In genomic region chr11:47354913-47355282, GRCh38 we compare ENCODE assay signal across 11 cellular contexts. TPM values are rescaled to one million over a fixed set of nuclear protein-coding genes. Genes with fewer than 3 reads are reported as not detected.
DNase-seq lines count a peak whose midpoint lies in the region; ATAC-seq and TF ChIP-seq lines count a peak whose summit lies in the region.
"Had no signal": no experiment of that assay in that cellular context is flagged by ENCODE, and none has a peak within 500 bp of the region (broad histone marks: within the 10 kb centered on the region; RNA-seq: fewer than 3 reads in every experiment).

No MANE protein-coding gene starts in this region.

- no peaks in the 10 kb centered on the region for H3K27me3 ChIP-seq in foreskin keratinocyte
- H3K27me3 ChIP-seq in neural progenitor cell, result no peaks in the 10 kb centered on the region

- H2AFZ ChIP-seq in neural progenitor cell (replicated peaks), result peak overlapping the region; percentile 95

- POLR2A ChIA-PET in RWPE1 (lab: Yijun Ruan, JAX; ENCODE audit: low non-redundant PET), result no interaction called here

- H3K4me1 ChIP-seq in foreskin keratinocyte (no peaks in the 10 kb centered on the region), neural progenitor cell (peaks cover 3% of the 10 kb centered on the region)

- DNase-seq in RWPE1 (ENCODE audit: low spot score) (no peak), foreskin keratinocyte (no peak), neural progenitor cell (ENCODE audit: low spot score) (no peak), CD14-positive monocyte (ENCODE audit: low spot score) (no peak), amygdala (lab: John Stamatoyannopoulos, UW) (no peak)
- DNase-seq in effector CD8-positive, alpha-beta T cell (lab: John Stamatoyannopoulos, UW), result no peak

- H4K20me1 ChIP-seq in neural progenitor cell (ENCODE audit: low read depth), result no peaks in the 10 kb centered on the region

- no peak overlapping the region for H3K27ac Mint-ChIP-seq in neural progenitor cell
- H3K27ac Mint-ChIP-seq in CD14-positive monocyte, result peak overlapping the region in 1 of 7 donors; percentile 72
- H3K27ac Mint-ChIP-seq: activated T-helper 17 cell treated with anti-CD3 and anti-CD28 coated beads, Interleukin-2, amount 50 U/mL, for 72 hours; T-helper 2 cell treated with Interferon-gamma antibody and Interleukin-4, amounts not matched to agents 5 μg/mL and 100 μg/mL, for 36 hours had no signal

- peak overlapping the region; percentile 55 for H3K4me3 ChIP-seq in neural progenitor cell

- H3K79me2 ChIP-seq in neural progenitor cell (ENCODE audit: low read depth), result no peaks in the 10 kb centered on the region

- peak overlapping the region; percentile 89 for H3K4me2 ChIP-seq in neural progenitor cell

- H3K9me3 ChIP-seq in neural progenitor cell (ENCODE audit: low read depth), result no peaks in the 10 kb centered on the region

- CTCF ChIA-PET in RWPE1 (lab: Yijun Ruan, JAX), result interaction anchor here (0.5 to 1.4 kb wide), 28 partner anchors 8 to 681 kb away, joined by 3 to 12 read pairs (median 4); no protein-coding TSS in a partner anchor

- TF ChIP-seq CTCF in 22Rv1 (IDR thresholded peaks at IDR 0.05) (no peak), RWPE1 (conservative IDR thresholded peaks at IDR 0.05; ENCODE audit: low read depth) (no peak), foreskin keratinocyte (conservative IDR thresholded peaks at IDR 0.05) (no peak), neural progenitor cell (IDR thresholded peaks at IDR 0.05) (no peak), CD14-positive monocyte (IDR thresholded peaks at IDR 0.05) (no peak)

- H3K9me3 Mint-ChIP-seq in neural progenitor cell (no peaks in the 10 kb centered on the region), CD14-positive monocyte (peaks cover 0 to 2% (median 0%) of the 10 kb centered on the region in 7 donors)
- H3K9me3 Mint-ChIP-seq: activated T-helper 17 cell treated with anti-CD3 and anti-CD28 coated beads, Interleukin-2, amount 50 U/mL, for 72 hours; T-helper 2 cell treated with Interferon-gamma antibody and Interleukin-4, amounts not matched to agents 5 μg/mL and 100 μg/mL, for 36 hours had no signal

- H3K27ac ChIP-seq in 22Rv1 (peak overlapping the region; percentile 71), RWPE1 (peak overlapping the region; percentile 59), foreskin keratinocyte (no peak overlapping the region), neural progenitor cell (no peak overlapping the region)

- peaks cover 25% of the 10 kb centered on the region for H3F3A ChIP-seq in neural progenitor cell (ENCODE audit: low read depth)

- H3K4me1 Mint-ChIP-seq in neural progenitor cell (peaks cover 3% of the 10 kb centered on the region), CD14-positive monocyte (peaks cover 11% of the 10 kb centered on the region)
- H3K4me1 Mint-ChIP-seq: activated T-helper 17 cell treated with anti-CD3 and anti-CD28 coated beads, Interleukin-2, amount 50 U/mL, for 72 hours had no signal

- intact Hi-C loops in CD14-positive monocyte (cut with micrococcal nuclease), result no loop called here

- no peaks in the 10 kb centered on the region for H3K36me3 ChIP-seq in neural progenitor cell

- peaks cover 5% of the 10 kb centered on the region for H3K27me3 Mint-ChIP-seq in neural progenitor cell (ENCODE audit: insufficient read depth, low read depth)
- H3K27me3 Mint-ChIP-seq in CD14-positive monocyte (ENCODE audit: low read depth in 3 of 3), result peaks cover 0 to 1% (median 0%) of the 10 kb centered on the region in 3 donors
- H3K27me3 Mint-ChIP-seq: activated T-helper 17 cell treated with anti-CD3 and anti-CD28 coated beads, Interleukin-2, amount 50 U/mL, for 72 hours had no signal

- H3K36me3 Mint-ChIP-seq in neural progenitor cell, result no peaks in the 10 kb centered on the region
- H3K36me3 Mint-ChIP-seq in CD14-positive monocyte, result peaks cover 13 to 20% of the 10 kb centered on the region in 2 donors

- ATAC-seq in foreskin keratinocyte, result peak; percentile 38
- no peak for ATAC-seq in GM18520 (IDR thresholded peaks at IDR 0.05; ENCODE audit: unreplicated experiment)

- peak overlapping the region; percentile 78 for H3K4me3 Mint-ChIP-seq in neural progenitor cell
- H3K4me3 Mint-ChIP-seq in CD14-positive monocyte, result no peak overlapping the region
- H3K4me3 Mint-ChIP-seq: activated T-helper 17 cell treated with anti-CD3 and anti-CD28 coated beads, Interleukin-2, amount 50 U/mL, for 72 hours; T-helper 2 cell treated with Interferon-gamma antibody and Interleukin-4, amounts not matched to agents 5 μg/mL and 100 μg/mL, for 36 hours had no signal

- H3K9ac ChIP-seq in neural progenitor cell, result no peak overlapping the region

RNA-seq across cellular contexts. Expression of gene MYBPC3, which starts 2.4 kb away (rescaled TPM):
- total RNA-seq in foreskin keratinocyte (not detected in 2 replicates), neural progenitor cell (ENCODE audit: low replicate concordance) (0.06 and 0.12 TPM in 2 replicates)
- polyA plus RNA-seq in foreskin keratinocyte (not detected in 2 replicates), CD14-positive monocyte (under 1 TPM in 1 of 2 donors, not detected in 1; 0.03 TPM)
- total RNA-seq: activated T-helper 17 cell treated with anti-CD3 and anti-CD28 coated beads, Interleukin-2, amount 50 U/mL, for 72 hours; frontal cortex had no signal

RNA-seq across cellular contexts. Expression of gene SPI1, which starts 23.4 kb away (rescaled TPM):
- not detected in 2 replicates for total RNA-seq in foreskin keratinocyte
- polyA plus RNA-seq in foreskin keratinocyte, result not detected in 2 replicates
- total RNA-seq in neural progenitor cell (ENCODE audit: low replicate concordance), result not detected in 2 replicates
- polyA plus RNA-seq in CD14-positive monocyte, result 100 to 1,000 TPM; 156 to 223 TPM

RNA-seq across cellular contexts. Expression of gene SLC39A13, which starts 53.5 kb away (rescaled TPM):
- total RNA-seq in foreskin keratinocyte (48.2 and 58.1 TPM in 2 replicates), neural progenitor cell (ENCODE audit: low replicate concordance) (11.3 and 36.4 TPM in 2 replicates)
- polyA plus RNA-seq in foreskin keratinocyte (64.6 and 70.8 TPM in 2 replicates), CD14-positive monocyte (1 to 10 TPM; 4.8 to 5.9 TPM)

Comparison
In these comparisons a context has a peak if more than half of its experiments do, and no peak if none do; other contexts are left out.
1. H3K27ac ChIP-seq: peak in 22Rv1 (single experiment) and RWPE1 (single experiment); none in foreskin keratinocyte (single experiment) and neural progenitor cell (single experiment).